ENCODE assay signal across 15 cellular contexts in the genomic region with DNA sequence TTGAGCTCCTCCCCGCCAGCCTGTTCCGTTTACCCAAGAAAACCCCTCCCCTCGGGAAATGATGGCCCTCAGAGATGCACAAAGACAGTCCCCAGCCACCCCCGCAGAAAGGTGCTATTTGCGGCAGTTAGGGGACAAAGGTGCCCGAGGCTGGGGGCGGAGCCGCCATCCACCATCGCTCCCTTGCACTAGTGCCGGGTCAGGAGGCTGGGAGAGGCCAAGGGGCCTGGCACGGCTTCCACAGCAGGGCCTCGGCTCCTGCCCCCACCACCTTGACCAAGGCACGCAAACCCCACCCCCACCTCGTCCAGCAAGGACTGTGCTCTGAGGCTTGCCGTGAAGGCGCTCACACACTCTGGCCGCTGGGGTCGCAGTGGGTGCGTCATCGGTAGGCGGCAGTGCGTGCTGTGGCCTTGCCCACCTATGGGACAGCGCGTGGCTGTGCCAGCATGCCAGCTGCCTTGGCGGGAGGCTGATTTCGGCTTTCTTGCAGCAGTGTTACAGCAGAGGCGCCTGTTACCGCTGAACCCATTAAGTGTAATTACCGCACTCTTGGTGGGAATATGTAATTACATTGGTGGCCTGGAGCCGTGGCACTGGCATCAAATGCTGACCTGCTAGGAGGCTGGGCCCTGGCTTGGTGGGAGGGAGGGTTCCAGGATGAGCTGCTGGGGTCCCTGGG. TPM values are rescaled to one million over a fixed set of nuclear protein-coding genes. Genes with fewer than 3 reads are reported as not detected.
A peak's percentile ranks its signal among the peaks of the same experiment; 100 is the strongest.
DNase-seq lines count a peak whose midpoint lies in the region; ATAC-seq and TF ChIP-seq lines count a peak whose summit lies in the region.
"Had no signal": no experiment of that assay in that cellular context is flagged by ENCODE, and none has a peak within 500 bp of the region (broad histone marks: within the 10 kb centered on the region; RNA-seq: fewer than 3 reads in every experiment).

No MANE protein-coding gene starts in this region.

- no TSS peak for BruUV-seq in mammary epithelial cell (replicated peaks; lab: Mats Ljungman, UMichigan)

- H3K9me3 ChIP-seq in gastroesophageal sphincter, result no peaks in the 10 kb centered on the region
- H3K9me3 ChIP-seq in mammary epithelial cell (replicated peaks; ENCODE audit: insufficient read depth, low read length), result no peaks in the 10 kb centered on the region
- H3K9me3 ChIP-seq: upper lobe of left lung had no signal

- CTCF ChIA-PET in mammary epithelial cell (lab: Charles Lee; ENCODE audit: low non-redundant PET), result no interaction called here

- intact Hi-C loops in mammary epithelial cell (cut with micrococcal nuclease), result no loop called here

- TF ChIP-seq EP300 in gastroesophageal sphincter (IDR thresholded peaks at IDR 0.05), result no peak

- 40% methylated on average over 2 of the region's 30 CpGs; no CpG with 5 or more reads in 1 of the 2 donors for WGBS in gastroesophageal sphincter (ENCODE audit: low coverage in 1 of 2), 2 donors
- 64% methylated on average over 22 of the region's 30 CpGs for WGBS in mammary epithelial cell (ENCODE audit: low coverage, missing lambda C conversion rate)

- peak; percentile 49 for ATAC-seq in gastroesophageal sphincter
- ATAC-seq in GM21576 (IDR thresholded peaks at IDR 0.05; ENCODE audit: unreplicated experiment), result no peak
- ATAC-seq: activated CD8-positive, alpha-beta memory T cell treated with anti-CD3 and anti-CD28 coated beads, Interleukin-2, amount 10 ng/mL, durations not matched to agents 7 days and 5 days had no signal

- TF ChIP-seq CTCF in 22Rv1 (IDR thresholded peaks at IDR 0.05) (peak; percentile 23), gastroesophageal sphincter (IDR thresholded peaks at IDR 0.05) (peak in 2 of 4 experiments; percentile 16 to 19), mammary epithelial cell (conservative IDR thresholded peaks at IDR 0.05 in 1 of 2, IDR thresholded peaks at IDR 0.05 in 1 of 2; ENCODE audit: extremely low read depth in 1 of 2, insufficient read depth in 1 of 2, low read depth in 1 of 2, low read length in 2 of 2) (no peak)

- H4K20me1 ChIP-seq in mammary epithelial cell (ENCODE audit: insufficient read depth, low read length), result no peaks in the 10 kb centered on the region

- dilution Hi-C loops in mammary epithelial cell (cut with HindIII; ENCODE audit: low sequenced_read_pairs), result no loop called here

- in situ Hi-C loops in mammary epithelial cell (cut with MboI; ENCODE audit: low sequenced_read_pairs in 2 of 2), result loop anchor here in 1 of 2 donors (10.0 kb wide), 1 partner anchor 78 kb away; no protein-coding TSS in a partner anchor

- no peak overlapping the region for H2AFZ ChIP-seq in mammary epithelial cell (ENCODE audit: low read depth, low read length)

- TF ChIP-seq POLR2A in gastroesophageal sphincter (IDR thresholded peaks at IDR 0.05), result peak in 1 of 2 donors; percentile 3

- H3K4me2 ChIP-seq in mammary epithelial cell (ENCODE audit: insufficient read depth, low read depth, low read length), result no peak overlapping the region

- H3K36me3 ChIP-seq in gastroesophageal sphincter, result peaks cover 0 to 24% of the 10 kb centered on the region in 2 donors
- no peaks in the 10 kb centered on the region for H3K36me3 ChIP-seq in mammary epithelial cell (ENCODE audit: insufficient read depth, low read length)
- H3K36me3 ChIP-seq: upper lobe of left lung had no signal

- H3K79me2 ChIP-seq in mammary epithelial cell (ENCODE audit: insufficient read depth, low read length), result no peaks in the 10 kb centered on the region

- no peak overlapping the region for H3K4me3 ChIP-seq in gastroesophageal sphincter
- H3K4me3 ChIP-seq in mammary epithelial cell (replicated peaks in 1 of 3; ENCODE audit: insufficient read depth in 1 of 3, low read depth in 2 of 3, low read length in 3 of 3), result no peak overlapping the region
- H3K4me3 ChIP-seq: upper lobe of left lung had no signal

- no peak overlapping the region for H3K27ac ChIP-seq in 22Rv1
- peak overlapping the region; percentile 26 to 86 (median 78) for H3K27ac ChIP-seq in gastroesophageal sphincter
- H3K27ac ChIP-seq in mammary epithelial cell (ENCODE audit: insufficient read depth, low read depth, low read length), result no peak overlapping the region
- H3K27ac ChIP-seq: epithelial cell of prostate, upper lobe of left lung had no signal

- no peaks in the 10 kb centered on the region for H3K27me3 ChIP-seq in gastroesophageal sphincter
- H3K27me3 ChIP-seq in mammary epithelial cell (ENCODE audit: insufficient read depth, low read length), result no peaks in the 10 kb centered on the region
- H3K27me3 ChIP-seq: upper lobe of left lung had no signal

- H3K9ac ChIP-seq in mammary epithelial cell (ENCODE audit: insufficient read depth, low read length), result no peak overlapping the region

- DNase-seq in HT-29 (ENCODE audit: low spot score) (peak; percentile 48), NCI-H2227 treated with DMSO at 0.1 percent for 48 hours (lab: John Stamatoyannopoulos, UW) (peak; percentile 86), COLO829 (ENCODE audit: low spot score) (no peak), mammary epithelial cell (no peak), iPS-NIHi11 (ENCODE audit: low spot score) (no peak)
- DNase-seq: activated CD8-positive, alpha-beta memory T cell treated with anti-CD3 and anti-CD28 coated beads, Interleukin-2, amount 10 ng/mL, durations not matched to agents 7 days and 5 days; central memory CD4-positive, alpha-beta T cell; mesenchymal stem cell; NCI-H510A treated with DMSO at 0.1 percent for 48 hours; upper lobe of left lung had no signal

- peaks cover 0 to 63% (median 14%) of the 10 kb centered on the region in 3 donors for H3K4me1 ChIP-seq in gastroesophageal sphincter
- H3K4me1 ChIP-seq in mammary epithelial cell (ENCODE audit: insufficient read depth, low read length), result no peaks in the 10 kb centered on the region

RNA-seq across cellular contexts. Expression of gene TPSG1, which starts 31.8 kb away (rescaled TPM):
- 0.31 TPM in 1 of 2 replicates, not detected in the other for total RNA-seq in HT-29 (2014; rRNA removed; shearing (Covaris generic))
- total RNA-seq in gastroesophageal sphincter (1 to 10 TPM in 1 of 4 donors, under 1 TPM in 1, not detected in 2; 0.31 to 3.0 TPM), mammary epithelial cell (not detected)
- not detected for polyA plus RNA-seq in mammary epithelial cell
- polyA minus RNA-seq in mammary epithelial cell, result not detected
- total RNA-seq: activated CD8-positive, alpha-beta memory T cell treated with anti-CD3 and anti-CD28 coated beads, Interleukin-2, amount 10 ng/mL, durations not matched to agents 7 days and 5 days; osteoblast had no signal

RNA-seq across cellular contexts. Expression of gene TPSB2, which starts 36.7 kb away (rescaled TPM):
- not detected in 2 replicates for total RNA-seq in HT-29 (2014; rRNA removed; shearing (Covaris generic))
- total RNA-seq in gastroesophageal sphincter (100 to 1,000 TPM in 2 of 4 donors, 10 to 100 TPM in 2; 27.8 to 142 (median 91.8) TPM), mammary epithelial cell (not detected)
- polyA plus RNA-seq in mammary epithelial cell, result not detected
- not detected for polyA minus RNA-seq in mammary epithelial cell
- total RNA-seq: activated CD8-positive, alpha-beta memory T cell treated with anti-CD3 and anti-CD28 coated beads, Interleukin-2, amount 10 ng/mL, durations not matched to agents 7 days and 5 days; osteoblast had no signal

RNA-seq across cellular contexts. Expression of gene CACNA1H, which starts 40.4 kb away (rescaled TPM):
- 0.56 and 0.65 TPM in 2 replicates for total RNA-seq in HT-29 (2014; rRNA removed; shearing (Covaris generic))
- total RNA-seq in gastroesophageal sphincter (100 to 1,000 TPM; 133 to 330 (median 173) TPM), mammary epithelial cell (not detected)
- polyA plus RNA-seq in mammary epithelial cell, result 0.01 TPM
- not detected for polyA minus RNA-seq in mammary epithelial cell

RNA-seq across cellular contexts. Expression of gene TPSAB1, which starts 47.2 kb away (rescaled TPM):
- not detected in 2 replicates for total RNA-seq in HT-29 (2014; rRNA removed; shearing (Covaris generic))
- total RNA-seq in gastroesophageal sphincter, result 10 to 100 TPM; 39.8 to 94.6 (median 63.9) TPM
- not detected for total RNA-seq in mammary epithelial cell
- polyA plus RNA-seq in mammary epithelial cell, result not detected
- polyA minus RNA-seq in mammary epithelial cell, result not detected
- total RNA-seq: activated CD8-positive, alpha-beta memory T cell treated with anti-CD3 and anti-CD28 coated beads, Interleukin-2, amount 10 ng/mL, durations not matched to agents 7 days and 5 days; osteoblast had no signal

Comparison
In these comparisons a context has a peak if more than half of its experiments do, and no peak if none do; other contexts are left out.
1. H3K27ac ChIP-seq: peak in gastroesophageal sphincter (4 of 4); none in 22Rv1 (single experiment) and mammary epithelial cell (single experiment).
2. DNase-seq: peak in HT-29 (single experiment) and NCI-H2227 treated with DMSO at 0.1 percent for 48 hours (single experiment); none in COLO829 (single experiment), mammary epithelial cell (single experiment) and iPS-NIHi11 (single experiment).
3. RNA of gene TPSB2, which starts 36.7 kb away (total RNA-seq): 27.8 to 142 TPM in gastroesophageal sphincter; not detected in HT-29 and not detected in mammary epithelial cell; every median in the first group is over 10 times any median in the second.
4. RNA of gene CACNA1H, which starts 40.4 kb away (total RNA-seq): 133 to 330 TPM in gastroesophageal sphincter; 0.56 to 0.65 TPM in HT-29 and not detected in mammary epithelial cell; every median in the first group is over 10 times any median in the second.